In genomic region chrX:603029-603428, GRCh38 we compare ENCODE assay signal across 12 cellular contexts. TPM values are rescaled to one million over a fixed set of nuclear protein-coding genes. Genes with fewer than 3 reads are reported as not detected.
"Had no signal": no experiment of that assay in that cellular context is flagged by ENCODE, and none has a peak within 500 bp of the region (broad histone marks: within the 10 kb centered on the region; RNA-seq: fewer than 3 reads in every experiment).

No MANE protein-coding gene starts in this region.

RNA-seq across cellular contexts. Expression of gene SHOX, which starts 27.6 kb away (rescaled TPM):
- total RNA-seq: NCI-H460, OCI-LY7, PC-3, PC-9, Peyer's patch, Right ventricle myocardium inferior, Right ventricle myocardium superior, RPMI7951, SJCRH30, SJSA1, SK-MEL-5 had no signal
- polyA plus RNA-seq: SK-N-SH had no signal
